ENCODE assay signal across 10 cellular contexts in genomic region chr19:22634450-22634827, GRCh38. TPM values are rescaled to one million over a fixed set of nuclear protein-coding genes. Genes with fewer than 3 reads are reported as not detected.
A peak's percentile ranks its signal among the peaks of the same experiment; 100 is the strongest.
DNase-seq lines count a peak whose midpoint lies in the region; ATAC-seq and TF ChIP-seq lines count a peak whose summit lies in the region.
"Had no signal": no experiment of that assay in that cellular context is flagged by ENCODE, and none has a peak within 500 bp of the region (broad histone marks: within the 10 kb centered on the region; RNA-seq: fewer than 3 reads in every experiment).

No MANE protein-coding gene starts in this region.

- H3K4me3 Mint-ChIP-seq in CD4-positive, alpha-beta memory T cell: peak overlapping the region; percentile 91 to 97 (median 94)
- H3K4me3 Mint-ChIP-seq: nephron had no signal

- H3K4me1 Mint-ChIP-seq in CD4-positive, alpha-beta memory T cell: peaks cover 1 to 21% (median 3%) of the 10 kb centered on the region in 4 donors
- H3K4me1 Mint-ChIP-seq: nephron had no signal

- peak; percentile 23 for ATAC-seq in HG03159 (IDR thresholded peaks at IDR 0.05; ENCODE audit: unreplicated experiment)
- ATAC-seq in GM19455 (IDR thresholded peaks at IDR 0.05; ENCODE audit: unreplicated experiment): no peak
- ATAC-seq in mucosa of descending colon: no peak
- ATAC-seq: GM12878 had no signal

- peaks cover 0 to 5% (median under 1%) of the 10 kb centered on the region in 8 donors for H3K9me3 Mint-ChIP-seq in CD4-positive, alpha-beta memory T cell

- H3K36me3 ChIP-seq in CD4-positive, alpha-beta memory T cell (ENCODE audit: insufficient read depth, low read length): no peaks in the 10 kb centered on the region
- H3K36me3 ChIP-seq in parathyroid adenoma (ENCODE audit: control insufficient read depth, insufficient read depth, low read length) (no peaks in the 10 kb centered on the region), mucosa of descending colon (ENCODE audit: low read depth) (no peaks in the 10 kb centered on the region)

- H3K36me3 Mint-ChIP-seq in CD4-positive, alpha-beta memory T cell: no peaks in the 10 kb centered on the region

- no peaks in the 10 kb centered on the region for H3K9me3 ChIP-seq in CD4-positive, alpha-beta memory T cell (ENCODE audit: control insufficient read depth in 1 of 2, low read length in 2 of 2)
- H3K9me3 ChIP-seq in parathyroid adenoma (ENCODE audit: control insufficient read depth, low read length): no peaks in the 10 kb centered on the region
- H3K9me3 ChIP-seq in mucosa of descending colon: peaks cover 7% of the 10 kb centered on the region

- intact Hi-C loops in CD4-positive, alpha-beta memory T cell (cut with micrococcal nuclease): no loop called here
- intact Hi-C loops in mucosa of descending colon (cut with DNase I, micrococcal nuclease): no loop called here

- POLR2A ChIA-PET in CD4-positive, alpha-beta memory T cell (lab: Charles Lee; ENCODE audit: partially characterized antibody): no interaction called here

- peak overlapping the region; percentile 85 for H3K4me2 ChIP-seq in parathyroid adenoma (ENCODE audit: low read length)

- no peaks in the 10 kb centered on the region for H3K27me3 Mint-ChIP-seq in CD4-positive, alpha-beta memory T cell

- no peaks in the 10 kb centered on the region for H3K79me2 ChIP-seq in parathyroid adenoma

- H2AFZ ChIP-seq in parathyroid adenoma: no peak overlapping the region

- H3K27ac Mint-ChIP-seq in CD4-positive, alpha-beta memory T cell: peak overlapping the region; percentile 63 to 91 (median 88)
- H3K27ac Mint-ChIP-seq: nephron had no signal

- no peak overlapping the region for H3K9ac ChIP-seq in parathyroid adenoma

- no peaks in the 10 kb centered on the region for H3K27me3 ChIP-seq in CD4-positive, alpha-beta memory T cell (ENCODE audit: insufficient read depth, low read length)
- H3K27me3 ChIP-seq in parathyroid adenoma (ENCODE audit: control insufficient read depth, insufficient read depth, low read length): no peaks in the 10 kb centered on the region

- TF ChIP-seq CTCF in coronary artery (IDR thresholded peaks at IDR 0.05) (no peak), parathyroid adenoma (IDR thresholded peaks at IDR 0.05) (no peak), mucosa of descending colon (IDR thresholded peaks at IDR 0.05) (no peak)

- H3K4me3 ChIP-seq in CD4-positive, alpha-beta memory T cell (ENCODE audit: low read length in 2 of 2): peak overlapping the region in 1 of 2 donors; percentile 55
- peak overlapping the region; percentile 76 for H3K4me3 ChIP-seq in coronary artery
- H3K4me3 ChIP-seq in parathyroid adenoma (ENCODE audit: low read depth, low read length): peak overlapping the region; percentile 65
- H3K4me3 ChIP-seq in mucosa of descending colon: no peak overlapping the region
- H3K4me3 ChIP-seq: GM12878 had no signal

- no peak for DNase-seq in CD4-positive, alpha-beta memory T cell
- DNase-seq in coronary artery (ENCODE audit: low spot score) (no peak), kidney glomerular epithelial cell (lab: John Stamatoyannopoulos, UW) (no peak), AML-193 (lab: John Stamatoyannopoulos, UW) (no peak), mucosa of descending colon (no peak)

- no peaks in the 10 kb centered on the region for H3K4me1 ChIP-seq in CD4-positive, alpha-beta memory T cell (ENCODE audit: insufficient read depth, low read length)
- H3K4me1 ChIP-seq in parathyroid adenoma (no peaks in the 10 kb centered on the region), mucosa of descending colon (ENCODE audit: low read depth) (no peaks in the 10 kb centered on the region)

- CTCF ChIA-PET in CD4-positive, alpha-beta memory T cell (lab: Charles Lee; ENCODE audit: partially characterized antibody): no interaction called here

- no peak overlapping the region for H3K27ac ChIP-seq in CD4-positive, alpha-beta memory T cell (ENCODE audit: low read depth, low read length)
- H3K27ac ChIP-seq in coronary artery (no peak overlapping the region), parathyroid adenoma (no peak overlapping the region)

RNA-seq across cellular contexts. Expression of gene ZNF492, which starts 0.3 kb away (rescaled TPM):
- total RNA-seq in CD4-positive, alpha-beta memory T cell: under 1 TPM; 0.64 TPM
- polyA plus RNA-seq in CD4-positive, alpha-beta memory T cell: under 1 TPM in 1 of 2 donors, not detected in 1; 0.08 TPM
- under 1 TPM; 0.07 to 0.61 (median 0.19) TPM for total RNA-seq in mucosa of descending colon
- total RNA-seq: GM12878 had no signal
- polyA plus RNA-seq: GM12878 had no signal
